8 cellular contexts compared by ENCODE assay signal in the genomic region with DNA sequence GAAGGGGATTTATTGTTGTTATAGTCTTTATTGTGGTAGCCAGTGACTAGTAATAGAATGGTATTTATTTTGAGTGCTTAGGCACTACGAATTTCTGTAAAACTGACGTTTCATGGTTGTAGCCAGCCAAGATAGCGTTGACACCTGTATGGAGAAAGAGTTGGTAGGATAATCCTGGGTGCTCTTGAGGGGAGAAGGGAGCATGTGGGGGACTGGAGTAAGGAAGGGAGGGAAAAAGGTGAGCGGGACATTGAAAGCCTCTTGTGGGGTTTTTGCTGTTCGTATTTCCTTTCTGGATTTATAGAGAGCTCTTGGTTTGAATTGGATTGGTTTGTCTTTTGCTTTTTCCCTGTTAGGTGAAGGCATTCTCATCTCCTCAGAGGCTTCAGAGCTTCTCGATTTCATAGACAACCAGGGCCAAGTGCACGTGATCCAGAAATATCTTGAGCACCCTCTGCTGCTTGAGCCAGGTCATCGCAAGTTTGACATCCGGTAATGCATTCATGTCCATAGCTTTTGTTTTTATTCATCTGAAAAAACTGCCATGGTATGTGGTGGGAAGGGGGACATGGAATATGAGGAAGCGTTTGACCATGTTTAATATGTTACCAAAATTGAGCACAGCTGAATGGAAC. TPM values are rescaled to one million over a fixed set of nuclear protein-coding genes. Genes with fewer than 3 reads are reported as not detected.
A peak's percentile ranks its signal among the peaks of the same experiment; 100 is the strongest.
DNase-seq lines count a peak whose midpoint lies in the region; ATAC-seq, FAIRE-seq and TF ChIP-seq lines count a peak whose summit lies in the region.
"Not testable (repeated sequence)": the region's sequence is repeated elsewhere in the genome, so short reads cannot be mapped to it uniquely, and the experiment has no call there.

No MANE protein-coding gene starts in this region.

- H3K36me3 Mint-ChIP-seq in effector memory CD8-positive, alpha-beta T cell (ENCODE audit: insufficient read depth): not testable (repeated sequence)

- not testable (repeated sequence) for H3K4me1 ChIP-seq in SJCRH30; kidney (ENCODE audit: control insufficient read depth in 1 of 2, insufficient read depth in 1 of 2, low read depth in 1 of 2, low read length in 2 of 2)

- peak; percentile 58 for ATAC-seq in GM18498 (IDR thresholded peaks at IDR 0.05; ENCODE audit: unreplicated experiment)
- ATAC-seq in effector memory CD8-positive, alpha-beta T cell (replicated peaks): peak; percentile 91

- H3K36me3 ChIP-seq in SJCRH30: peaks cover 12% of the 10 kb centered on the region
- not testable (repeated sequence) for H3K36me3 ChIP-seq in kidney (ENCODE audit: control insufficient read depth in 1 of 2, insufficient read depth in 2 of 2, low read length in 2 of 2)

- not testable (repeated sequence) for FAIRE-seq in kidney (lab: Jason Lieb, UNC)

- TF ChIP-seq CTCF in AG09319 (IDR thresholded peaks at IDR 0.05; ENCODE audit: low read depth, low read length): peak; percentile 33
- TF ChIP-seq CTCF in kidney (IDR thresholded peaks at IDR 0.05; ENCODE audit: borderline replicate concordance, extremely low read depth, insufficient read depth): peak; percentile 53

- H3K27ac Mint-ChIP-seq in effector memory CD8-positive, alpha-beta T cell: not testable (repeated sequence)

- intact Hi-C loops in kidney (cut with DNase I): not testable (repeated sequence)

- H3K27ac ChIP-seq in SJCRH30; kidney (ENCODE audit: low read depth in 2 of 2, low read length in 2 of 2): not testable (repeated sequence)

- not testable (repeated sequence) for H3K27me3 Mint-ChIP-seq in effector memory CD8-positive, alpha-beta T cell

- DNase-seq in AG09319 (ENCODE audit: extremely low read depth, low read depth); kidney: not testable (repeated sequence)
- DNase-seq in MV-4-11 (lab: John Stamatoyannopoulos, UW): peak; percentile 51
- DNase-seq in SJCRH30: peak; percentile 36 to 61
- DNase-seq in activated T-cell treated with anti-CD3 and anti-CD28 coated beads for 1 hour (ENCODE audit: low read depth): peak; percentile 15
- peak; percentile 25 to 45 (median 30) for DNase-seq in effector memory CD8-positive, alpha-beta T cell
- DNase-seq in stimulated activated CD4-positive, alpha-beta T cell treated with anti-CD3 and anti-CD28 coated beads, Interleukin-15, amount 100 ng/mL, for 24 hours: peak; percentile 44

- H3K4me3 ChIP-seq in SJCRH30; kidney (ENCODE audit: low read length in 2 of 2): not testable (repeated sequence)

- H3K9me3 Mint-ChIP-seq in effector memory CD8-positive, alpha-beta T cell: not testable (repeated sequence)

- H3K4me1 Mint-ChIP-seq in effector memory CD8-positive, alpha-beta T cell (ENCODE audit: low read depth in 2 of 2): not testable (repeated sequence)

- not testable (repeated sequence) for H3K27me3 ChIP-seq in SJCRH30

- not testable (repeated sequence) for H3K9me3 ChIP-seq in SJCRH30 (replicated peaks); kidney (ENCODE audit: control insufficient read depth in 1 of 2, low read length in 2 of 2)

- not testable (repeated sequence) for H3K9ac ChIP-seq in kidney (ENCODE audit: low read length in 2 of 2)

- H3K4me3 Mint-ChIP-seq in effector memory CD8-positive, alpha-beta T cell: not testable (repeated sequence)

RNA-seq across cellular contexts. Expression of gene TTL, which starts 19.0 kb away (rescaled TPM):
- 78.4 and 81.6 TPM in 2 replicates for total RNA-seq in SJCRH30 (2014; rRNA removed; shearing (Covaris generic))
- 23.5 TPM for total RNA-seq in kidney
- polyA plus RNA-seq in kidney (ENCODE audit: insufficient read depth, low read depth, low replicate concordance): 11.1 TPM

RNA-seq across cellular contexts. Expression of gene POLR1B, which starts 41.3 kb away (rescaled TPM):
- total RNA-seq in SJCRH30 (2014; rRNA removed; shearing (Covaris generic)): 30.3 and 37.5 TPM in 2 replicates
- 24.4 TPM for total RNA-seq in kidney
- polyA plus RNA-seq in kidney (ENCODE audit: insufficient read depth, low read depth, low replicate concordance): 6.0 TPM
